Comparison of ENCODE assay signal across 7 cellular contexts in genomic region chr12:44874981-44875416, GRCh38. TPM values are rescaled to one million over a fixed set of nuclear protein-coding genes. Genes with fewer than 3 reads are reported as not detected.
DNase-seq lines count a peak whose midpoint lies in the region; ATAC-seq and TF ChIP-seq lines count a peak whose summit lies in the region.

No MANE protein-coding gene starts in this region.

- H4K20me1 ChIP-seq in neural cell (ENCODE audit: insufficient read depth), result no peaks in the 10 kb centered on the region

- ATAC-seq in GM19397 (IDR thresholded peaks at IDR 0.05; ENCODE audit: unreplicated experiment) (no peak), GM21526 (IDR thresholded peaks at IDR 0.05; ENCODE audit: low FRiP score, unreplicated experiment) (no peak)

- no peaks in the 10 kb centered on the region for H3K9me3 ChIP-seq in SK-N-MC (ENCODE audit: low read depth, low read length)
- peaks cover 3% of the 10 kb centered on the region for H3K9me3 ChIP-seq in neural cell (ENCODE audit: low read length)

- TF ChIP-seq RAD21 in neural cell (conservative IDR thresholded peaks at IDR 0.05), result no peak

- H3K4me3 ChIP-seq in H7 (ENCODE audit: insufficient read depth, low read depth, low read length) (peak overlapping the region; percentile 73), SK-N-MC (peak overlapping the region; percentile 80), coronary artery (peak overlapping the region; percentile 70), neural cell (ENCODE audit: low read length) (peak overlapping the region; percentile 80)

- H3K9ac ChIP-seq in SK-N-MC (ENCODE audit: insufficient read length) (peak overlapping the region; percentile 74), neural cell (ENCODE audit: low read length) (peak overlapping the region; percentile 70)

- H3K9me2 ChIP-seq in neural cell (ENCODE audit: insufficient read depth, low read length), result no peaks in the 10 kb centered on the region

- H2AFZ ChIP-seq in neural cell (ENCODE audit: low read depth, low read length), result peak overlapping the region; percentile 52

- no peak for TF ChIP-seq EP300 in neural cell (conservative IDR thresholded peaks at IDR 0.05; ENCODE audit: poor library complexity, severe bottlenecking)

- peaks cover 4% of the 10 kb centered on the region for H3F3A ChIP-seq in neural cell (ENCODE audit: insufficient read depth, low read length, poor library complexity, severe bottlenecking)

- H3K79me2 ChIP-seq in neural cell (replicated peaks; ENCODE audit: insufficient read depth, low read length), result peaks cover 27% of the 10 kb centered on the region

- peak overlapping the region; percentile 74 for H3K4me2 ChIP-seq in neural cell (ENCODE audit: low read length)

- H3K27ac ChIP-seq in SK-N-MC (no peak overlapping the region), coronary artery (no peak overlapping the region), neural cell (ENCODE audit: low read length) (no peak overlapping the region)

- TF ChIP-seq CTCF in coronary artery (IDR thresholded peaks at IDR 0.05) (no peak), neural cell (IDR thresholded peaks at IDR 0.05; ENCODE audit: poor library complexity, severe bottlenecking) (no peak)

- H3K27me3 ChIP-seq in H7 (ENCODE audit: control insufficient read depth, insufficient read depth, low read length) (peaks cover 6% of the 10 kb centered on the region), neural cell (ENCODE audit: insufficient read depth, low read depth, low read length) (peaks cover 18% of the 10 kb centered on the region)

- no peaks in the 10 kb centered on the region for H3K36me3 ChIP-seq in H7 (replicated peaks; ENCODE audit: control insufficient read depth, insufficient read depth, low read length)
- peaks cover 5% of the 10 kb centered on the region; the same call in 1 of the 2 replicates for H3K36me3 ChIP-seq in SK-N-MC (ENCODE audit: insufficient read depth, low read length)
- H3K36me3 ChIP-seq in neural cell (ENCODE audit: insufficient read depth, low read length), result no peaks in the 10 kb centered on the region

- DNase-seq in H7 (peak; percentile 47), SK-N-MC (ENCODE audit: low read depth, low spot score) (no peak), coronary artery (ENCODE audit: low spot score) (no peak), RPMI8226 (no peak)

TF ChIP-seq in neural cell, 6 proteins besides CTCF, POLR2A, EP300 and RAD21:
- TF ChIP-seq MXI1 (conservative IDR thresholded peaks at IDR 0.05; ENCODE audit: poor library complexity, severe bottlenecking) (no peak), POLR2AphosphoS5 (IDR thresholded peaks at IDR 0.05) (no peak), REST (IDR thresholded peaks at IDR 0.05; ENCODE audit: borderline replicate concordance) (no peak), EZH2 (IDR thresholded peaks at IDR 0.05; ENCODE audit: borderline replicate concordance, insufficient read depth, low read length, poor library complexity, severe bottlenecking) (no peak), SMC3 (conservative IDR thresholded peaks at IDR 0.05; ENCODE audit: poor library complexity) (no peak), TAF1 (IDR thresholded peaks at IDR 0.05; ENCODE audit: low read depth) (no peak)

RNA-seq across cellular contexts. Expression of gene NELL2, which starts 1.1 kb away (rescaled TPM):
- total RNA-seq in H7 (2014; rRNA removed; shearing (Covaris generic)), result 35.7 and 38.8 TPM in 2 replicates
- polyA plus RNA-seq in neural cell, result 41.8 and 46.8 TPM in 2 replicates
- polyA minus RNA-seq in neural cell, result 77.6 and 98.8 TPM in 2 replicates
